22 cellular contexts compared by ENCODE assay signal in genomic region chr1:112579801-112580510, GRCh38.
"Had no signal": no experiment of that assay in that cellular context is flagged by ENCODE, and none has a peak within 500 bp of the region (broad histone marks: within the 10 kb centered on the region; RNA-seq: fewer than 3 reads in every experiment).

No MANE protein-coding gene starts in this region.

- H3K4me3 ChIP-seq: gastroesophageal sphincter, heart left ventricle, lung, thyroid gland had no signal

- DNase-seq: activated CD4-positive, alpha-beta T cell treated with anti-CD3 and anti-CD28 coated beads, Interleukin-2, amount 50 U/mL, for 1 hour; activated CD8-positive, alpha-beta memory T cell treated with anti-CD3 and anti-CD28 coated beads for 24 hours; activated CD8-positive, alpha-beta memory T cell treated with anti-CD3 and anti-CD28 coated beads, Interleukin-2, amount 50 U/mL, for 48 hours; activated effector memory CD4-positive, alpha-beta T cell treated with Interleukin-2 at 50 U/mL for 16 hours; activated naive CD4-positive, alpha-beta T cell treated with anti-CD3 and anti-CD28 coated beads, Interleukin-2, amount 10 ng/mL, durations not matched to agents 7 days and 5 days; activated naive CD8-positive, alpha-beta T cell treated with anti-CD3 and anti-CD28 coated beads, Interleukin-2, amount 50 U/mL, for 24 hours; activated T-cell treated with anti-CD3 and anti-CD28 coated beads, Interleukin-2, amount 50 U/mL, for 48 hours; aorta; cortex of kidney; effector CD4-positive, alpha-beta T cell; heart left ventricle; kidney; posterior cingulate gyrus; stimulated activated CD8-positive, alpha-beta memory T cell treated with anti-CD3 and anti-CD28 coated beads, Interleukin-4, amount 100 ng/mL, for 48 hours; stimulated activated naive CD4-positive, alpha-beta T cell; T1000; thyroid gland had no signal

- FAIRE-seq: urothelium cell line had no signal

- ATAC-seq: activated naive CD8-positive, alpha-beta T cell treated with anti-CD3 and anti-CD28 coated beads, Interleukin-2, amount 50 U/mL, for 24 hours; esophagus mucosa; gastroesophageal sphincter; heart left ventricle; left lobe of liver had no signal
